Comparison of ENCODE assay signal across 12 cellular contexts in the genomic region with DNA sequence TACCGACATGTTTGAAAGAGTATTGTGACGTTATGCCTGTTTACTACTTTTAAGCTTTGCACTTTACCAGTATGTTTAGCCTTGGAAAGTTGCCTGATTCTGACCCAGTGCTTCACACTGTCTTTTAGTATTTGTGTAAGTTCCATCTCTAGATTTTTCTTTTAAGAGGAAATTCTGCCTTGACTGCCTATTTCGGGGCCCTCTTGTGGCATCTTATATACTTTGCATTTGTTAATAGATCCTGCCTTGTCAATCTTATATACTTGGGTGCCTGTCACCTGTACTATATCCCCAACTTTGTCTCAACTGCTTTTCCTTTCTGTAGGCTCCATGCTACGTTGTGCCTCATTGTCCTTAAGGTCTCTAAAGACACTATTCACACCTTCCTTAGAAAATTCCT.
A peak's percentile ranks its signal among the peaks of the same experiment; 100 is the strongest.
DNase-seq lines count a peak whose midpoint lies in the region; ATAC-seq and TF ChIP-seq lines count a peak whose summit lies in the region.
"Had no signal": no experiment of that assay in that cellular context is flagged by ENCODE, and none has a peak within 500 bp of the region (broad histone marks: within the 10 kb centered on the region; RNA-seq: fewer than 3 reads in every experiment).

No MANE protein-coding gene starts in this region.

- H3F3A ChIP-seq in neural cell (ENCODE audit: insufficient read depth, low read length, poor library complexity, severe bottlenecking), result no peaks in the 10 kb centered on the region

- ATAC-seq in HG03442 (IDR thresholded peaks at IDR 0.05; ENCODE audit: unreplicated experiment) (no peak), GM19397 (IDR thresholded peaks at IDR 0.05; ENCODE audit: unreplicated experiment) (no peak), HG03460 (IDR thresholded peaks at IDR 0.05; ENCODE audit: unreplicated experiment) (no peak)
- ATAC-seq: activated CD4-positive, CD25-positive, alpha-beta regulatory T cell treated with anti-CD3 and anti-CD28 coated beads, Interleukin-2, amount 50 U/mL, for 24 hours had no signal

- TF ChIP-seq RAD21 in neural cell (conservative IDR thresholded peaks at IDR 0.05), result peak; percentile 22

- H3K4me3 ChIP-seq in adipocyte (ENCODE audit: low read length), result no peak overlapping the region
- H3K4me3 ChIP-seq in neural cell (ENCODE audit: low read length), result no peak overlapping the region

- no peaks in the 10 kb centered on the region for H3K27me3 ChIP-seq in adipocyte (replicated peaks; ENCODE audit: control insufficient read depth, insufficient read depth, low read length)
- H3K27me3 ChIP-seq in neural cell (ENCODE audit: insufficient read depth, low read depth, low read length), result no peaks in the 10 kb centered on the region

- H4K20me1 ChIP-seq in neural cell (ENCODE audit: insufficient read depth), result no peaks in the 10 kb centered on the region

- no peaks in the 10 kb centered on the region for H3K79me2 ChIP-seq in neural cell (replicated peaks; ENCODE audit: insufficient read depth, low read length)

- no peaks in the 10 kb centered on the region for H3K36me3 ChIP-seq in adipocyte (ENCODE audit: control insufficient read depth, insufficient read depth, low read length, severe bottlenecking)
- no peaks in the 10 kb centered on the region for H3K36me3 ChIP-seq in neural cell (ENCODE audit: insufficient read depth, low read length)

- H3K9me2 ChIP-seq in neural cell (ENCODE audit: insufficient read depth, low read length), result no peaks in the 10 kb centered on the region

- no peaks in the 10 kb centered on the region for H3K9me3 ChIP-seq in adipocyte (ENCODE audit: control insufficient read depth, low read length)
- H3K9me3 ChIP-seq in neural cell (ENCODE audit: low read length), result no peaks in the 10 kb centered on the region

- DNase-seq in NCI-H2107 treated with DMSO at 0.1 percent for 48 hours (lab: John Stamatoyannopoulos, UW; ENCODE audit: unreplicated experiment) (peak; percentile 18), NCI-H2107 (lab: John Stamatoyannopoulos, UW) (no peak), LHCN-M2 (ENCODE audit: low read depth) (peak; percentile 0), adipocyte (ENCODE audit: low read depth) (peak; percentile 6)
- DNase-seq: activated naive CD4-positive, alpha-beta T cell treated with Interleukin-2 at 50 U/mL for 16 hours; kidney glomerular epithelial cell; posterior cingulate gyrus had no signal

- H3K9ac ChIP-seq in adipocyte (ENCODE audit: low read length) (no peak overlapping the region), neural cell (ENCODE audit: low read length) (no peak overlapping the region)

- H2AFZ ChIP-seq in neural cell (ENCODE audit: low read depth, low read length), result no peak overlapping the region

- no peak for TF ChIP-seq EP300 in neural cell (conservative IDR thresholded peaks at IDR 0.05; ENCODE audit: poor library complexity, severe bottlenecking)

- no peak overlapping the region for H3K27ac ChIP-seq in neural cell (ENCODE audit: low read length)

- TF ChIP-seq CTCF in neural cell (IDR thresholded peaks at IDR 0.05; ENCODE audit: poor library complexity, severe bottlenecking), result peak; percentile 43

- H3K4me2 ChIP-seq in neural cell (ENCODE audit: low read length), result no peak overlapping the region

- H3K4me1 ChIP-seq in adipocyte (ENCODE audit: control insufficient read depth, insufficient read depth, low read length), result no peaks in the 10 kb centered on the region

TF ChIP-seq in neural cell, 6 proteins besides CTCF, POLR2A, EP300 and RAD21:
- TF ChIP-seq MXI1 (conservative IDR thresholded peaks at IDR 0.05; ENCODE audit: poor library complexity, severe bottlenecking) (no peak), SMC3 (conservative IDR thresholded peaks at IDR 0.05; ENCODE audit: poor library complexity) (peak; percentile 34), TAF1 (IDR thresholded peaks at IDR 0.05; ENCODE audit: low read depth) (no peak)
